In the genomic region with DNA sequence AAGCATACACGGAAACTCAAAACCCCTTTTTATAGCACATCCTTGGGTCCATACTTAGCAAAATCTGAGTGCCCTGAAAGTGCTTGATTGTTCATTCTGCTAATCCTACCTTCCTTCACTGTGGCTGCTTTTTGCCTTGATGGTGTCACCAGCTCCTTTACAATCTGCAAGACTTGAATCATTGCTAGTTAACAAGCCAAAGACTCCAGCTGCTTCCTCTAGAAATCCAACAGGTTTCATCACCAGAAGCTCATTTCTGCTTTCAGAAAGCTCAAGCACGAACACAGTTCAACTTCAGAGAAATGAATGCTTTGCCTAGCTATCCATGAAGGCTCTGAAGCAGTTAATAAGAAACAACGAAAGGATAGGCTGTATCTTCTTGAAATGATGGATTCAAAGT, we compare ENCODE assay signal across 9 cellular contexts. TPM values are rescaled to one million over a fixed set of nuclear protein-coding genes. Genes with fewer than 3 reads are reported as not detected.
DNase-seq lines count a peak whose midpoint lies in the region; ATAC-seq and TF ChIP-seq lines count a peak whose summit lies in the region.
"Had no signal": no experiment of that assay in that cellular context is flagged by ENCODE, and none has a peak within 500 bp of the region (broad histone marks: within the 10 kb centered on the region; RNA-seq: fewer than 3 reads in every experiment).

No MANE protein-coding gene starts in this region.

- H3K4me1 ChIP-seq in ovary (ENCODE audit: insufficient read depth): no peaks in the 10 kb centered on the region
- H3K4me1 ChIP-seq in tibial nerve: peaks cover 0 to 24% (median 3%) of the 10 kb centered on the region in 4 donors

- H3K36me3 Mint-ChIP-seq in memory B cell: peaks cover 7% of the 10 kb centered on the region

- TF ChIP-seq EP300 in ovary (IDR thresholded peaks at IDR 0.05) (no peak), tibial nerve (IDR thresholded peaks at IDR 0.05) (peak in 1 of 2 donors; percentile 23)

- 33 to 44% (median 38%) methylated on average over 3 of the region's 3 CpGs for whole genome bisulfite sequencing in ovary, 3 donors
- 44 to 48% methylated on average over 3 of the region's 3 CpGs for WGBS in tibial nerve, 2 donors

- H3K4me3 ChIP-seq in ovary (no peak overlapping the region), tibial nerve (no peak overlapping the region)

- H3K27ac ChIP-seq in ovary (no peak overlapping the region), tibial nerve (no peak overlapping the region)

- no peak for TF ChIP-seq CTCF in ovary (IDR thresholded peaks at IDR 0.05)
- no peak for TF ChIP-seq CTCF in tibial nerve (IDR thresholded peaks at IDR 0.05)

- H3K4me1 Mint-ChIP-seq in memory B cell: peaks cover 48% of the 10 kb centered on the region

- DNase-seq in GM04503 (ENCODE audit: low read depth) (peak; percentile 24), OCI-M1 (lab: John Stamatoyannopoulos, UW) (peak; percentile 45), memory B cell (ENCODE audit: low spot score in 2 of 2) (no peak), ovary (no peak), HEK293T (ENCODE audit: extremely low spot score) (no peak), NCI-H1436 (lab: John Stamatoyannopoulos, UW) (no peak), tibial nerve (ENCODE audit: low spot score in 2 of 2) (no peak)

- H3K27me3 ChIP-seq in ovary (no peaks in the 10 kb centered on the region), tibial nerve (no peaks in the 10 kb centered on the region)

- POLR2A ChIA-PET in HEK293T (lab: Yijun Ruan, JAX): interaction anchor here (1.3 kb wide), 1 partner anchor 14 kb away, joined by 3 read pairs; no protein-coding TSS in a partner anchor

- ATAC-seq in HG02610 (IDR thresholded peaks at IDR 0.05; ENCODE audit: unreplicated experiment) (peak; percentile 66), memory B cell (ENCODE audit: low read depth) (peak; percentile 76)

- H3K9me3 Mint-ChIP-seq in memory B cell: peaks cover 2% of the 10 kb centered on the region
- H3K9me3 Mint-ChIP-seq: activated naive CD4-positive, alpha-beta T cell treated with anti-CD3 and anti-CD28 coated beads, Interleukin-2, amount 50 U/mL, for 24 hours had no signal

- H3K4me3 Mint-ChIP-seq in memory B cell: peak overlapping the region; percentile 58
- H3K4me3 Mint-ChIP-seq: activated naive CD4-positive, alpha-beta T cell treated with anti-CD3 and anti-CD28 coated beads, Interleukin-2, amount 50 U/mL, for 24 hours had no signal

- H3K36me3 ChIP-seq in ovary (no peaks in the 10 kb centered on the region), tibial nerve (no peaks in the 10 kb centered on the region)

- peak overlapping the region; percentile 75 for H3K27ac Mint-ChIP-seq in memory B cell
- H3K27ac Mint-ChIP-seq: activated naive CD4-positive, alpha-beta T cell treated with anti-CD3 and anti-CD28 coated beads, Interleukin-2, amount 50 U/mL, for 24 hours had no signal

- TF ChIP-seq POLR2A in ovary (IDR thresholded peaks at IDR 0.05) (no peak), tibial nerve (IDR thresholded peaks at IDR 0.05) (no peak)

- intact Hi-C loops in ovary (cut with DNase I): no loop called here

- H3K9me3 ChIP-seq in ovary (no peaks in the 10 kb centered on the region), tibial nerve (no peaks in the 10 kb centered on the region)

- no peaks in the 10 kb centered on the region for H3K27me3 Mint-ChIP-seq in memory B cell
- H3K27me3 Mint-ChIP-seq: activated naive CD4-positive, alpha-beta T cell treated with anti-CD3 and anti-CD28 coated beads, Interleukin-2, amount 50 U/mL, for 24 hours had no signal

- CTCF ChIA-PET in HEK293T (lab: Yijun Ruan, JAX): no interaction called here

TF ChIP-seq in HEK293T, 16 proteins besides CTCF, POLR2A, EP300 and RAD21:
- TF ChIP-seq ARNT (IDR thresholded peaks at IDR 0.05) (no peak), TARDBP (IDR thresholded peaks at IDR 0.05) (no peak), NFRKB (IDR thresholded peaks at IDR 0.05) (no peak), FOXK2 (IDR thresholded peaks at IDR 0.05) (no peak), ELF4 (IDR thresholded peaks at IDR 0.05) (no peak)

RNA-seq across cellular contexts. Expression of a gene that starts 38.0 kb away (rescaled TPM):
- 10 to 100 TPM; 13.8 to 28.8 (median 19.8) TPM for total RNA-seq in ovary
- 10 to 100 TPM in 1 of 2 donors, 1 to 10 TPM in 1; 9.6 to 16.3 TPM for polyA plus RNA-seq in ovary
- 10 to 100 TPM; 21.8 to 33.9 (median 25.0) TPM for total RNA-seq in tibial nerve

Comparison
In these comparisons a context has a peak if more than half of its experiments do, and no peak if none do; other contexts are left out.
1. DNase-seq: peak in GM04503 (single experiment) and OCI-M1 (single experiment); none in memory B cell (0 of 2), ovary (0 of 5), HEK293T (single experiment), NCI-H1436 (single experiment) and tibial nerve (0 of 2).